In the genomic region with DNA sequence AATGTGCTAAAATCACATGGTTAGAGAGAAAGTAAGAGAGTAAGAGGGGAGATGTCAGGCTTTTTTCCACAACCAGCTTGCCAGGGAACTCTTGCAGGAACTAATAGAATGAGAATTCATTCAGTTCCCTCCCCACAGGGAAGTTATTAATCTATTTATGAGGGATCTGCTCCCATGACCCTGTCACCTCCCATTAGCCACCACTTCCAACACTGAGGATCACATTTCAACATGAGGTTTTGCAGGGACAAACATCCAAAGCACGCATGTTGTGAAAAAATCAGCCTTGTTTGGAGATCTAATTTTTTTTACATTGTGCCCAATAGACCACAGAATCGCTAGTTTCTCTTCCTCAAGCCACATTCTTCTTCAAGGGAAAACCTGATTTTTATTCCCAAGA, we compare ENCODE assay signal across 28 cellular contexts.
DNase-seq lines count a peak whose midpoint lies in the region; ATAC-seq and TF ChIP-seq lines count a peak whose summit lies in the region.
"Had no signal": no experiment of that assay in that cellular context is flagged by ENCODE, and none has a peak within 500 bp of the region (broad histone marks: within the 10 kb centered on the region; RNA-seq: fewer than 3 reads in every experiment).

No MANE protein-coding gene starts in this region.

- peak overlapping the region; percentile 39 for H3K4me3 Mint-ChIP-seq in glutamatergic neuron (ENCODE audit: unreplicated experiment)
- H3K4me3 Mint-ChIP-seq: activated naive CD8-positive, alpha-beta T cell treated with anti-CD3 and anti-CD28 coated beads, Interleukin-2, amount 50 U/mL, for 24 hours; activated T-cell treated with anti-CD3 and anti-CD28 coated beads, Interleukin-2, amount 50 U/mL, for 72 hours; CD4-positive, alpha-beta memory T cell; dendritic cell treated with granulocyte-macrophage colony-stimulating factor and Interleukin-4, amounts not matched to agents 40 ng/mL and 50 ng/mL, for 4 days; naive thymus-derived CD4-positive, alpha-beta T cell; T-helper 1 cell treated with Interleukin-12 subunit alpha and Interleukin-12 subunit beta and Interleukin-4 antibody, amounts not matched to agents 30 μg/mL and 1 μg/mL, for 36 hours had no signal

- no peaks in the 10 kb centered on the region for H3K27me3 Mint-ChIP-seq in glutamatergic neuron (ENCODE audit: unreplicated experiment)
- H3K27me3 Mint-ChIP-seq: activated naive CD8-positive, alpha-beta T cell treated with anti-CD3 and anti-CD28 coated beads, Interleukin-2, amount 50 U/mL, for 24 hours; CD4-positive, alpha-beta memory T cell; dendritic cell treated with granulocyte-macrophage colony-stimulating factor and Interleukin-4, amounts not matched to agents 40 ng/mL and 50 ng/mL, for 4 days; naive thymus-derived CD4-positive, alpha-beta T cell had no signal

- H3K27ac Mint-ChIP-seq in glutamatergic neuron (ENCODE audit: unreplicated experiment) = peak overlapping the region; percentile 15
- H3K27ac Mint-ChIP-seq: activated naive CD8-positive, alpha-beta T cell treated with anti-CD3 and anti-CD28 coated beads, Interleukin-2, amount 50 U/mL, for 24 hours; activated T-cell treated with anti-CD3 and anti-CD28 coated beads, Interleukin-2, amount 50 U/mL, for 72 hours; CD4-positive, alpha-beta memory T cell; dendritic cell treated with granulocyte-macrophage colony-stimulating factor and Interleukin-4, amounts not matched to agents 40 ng/mL and 50 ng/mL, for 4 days; T-helper 1 cell treated with Interleukin-12 subunit alpha and Interleukin-12 subunit beta and Interleukin-4 antibody, amounts not matched to agents 30 μg/mL and 1 μg/mL, for 36 hours had no signal

- peak; percentile 25 for DNase-seq in GM04503 (ENCODE audit: low read depth)
- peak; percentile 53 for DNase-seq in M059J (ENCODE audit: low read depth)
- no peak for DNase-seq in glutamatergic neuron
- no peak for DNase-seq in RKO (ENCODE audit: low spot score)
- no peak for DNase-seq in substantia nigra (lab: John Stamatoyannopoulos, UW)
- DNase-seq: activated CD4-positive, alpha-beta T cell treated with anti-CD3 and anti-CD28 coated beads, Interleukin-2, amount 50 U/mL, for 48 hours; activated naive CD8-positive, alpha-beta T cell treated with anti-CD3 and anti-CD28 coated beads, Interleukin-2, amount 50 U/mL, for 24 hours; activated T-cell treated with anti-CD3 and anti-CD28 coated beads, Interleukin-2, amount 50 U/mL, for 72 hours; CD4-positive, alpha-beta memory T cell; central memory CD4-positive, alpha-beta T cell; Karpas-422; lower lobe of right lung; naive thymus-derived CD4-positive, alpha-beta T cell; NCI-H1436 treated with DMSO at 0.1 percent for 48 hours; NCI-H345; NCI-H69; occipital lobe; PC-3; SK-N-SH; stimulated activated CD4-positive, alpha-beta T cell treated with anti-CD3 and anti-CD28 coated beads, Interleukin-4, amount 100 ng/mL, for 24 hours had no signal

- peaks cover 9% of the 10 kb centered on the region for H3K4me1 Mint-ChIP-seq in glutamatergic neuron (ENCODE audit: low read depth, unreplicated experiment)
- H3K4me1 Mint-ChIP-seq: activated naive CD8-positive, alpha-beta T cell treated with anti-CD3 and anti-CD28 coated beads, Interleukin-2, amount 50 U/mL, for 24 hours; CD4-positive, alpha-beta memory T cell; naive thymus-derived CD4-positive, alpha-beta T cell had no signal

- H3K9me3 Mint-ChIP-seq in glutamatergic neuron (ENCODE audit: unreplicated experiment) = peaks cover 2% of the 10 kb centered on the region

- no peaks in the 10 kb centered on the region for H3K36me3 Mint-ChIP-seq in glutamatergic neuron (ENCODE audit: unreplicated experiment)
- H3K36me3 Mint-ChIP-seq: CD4-positive, alpha-beta memory T cell; naive thymus-derived CD4-positive, alpha-beta T cell had no signal

- ATAC-seq in HG03442 (IDR thresholded peaks at IDR 0.05; ENCODE audit: unreplicated experiment) (no peak), HG02610 (IDR thresholded peaks at IDR 0.05; ENCODE audit: unreplicated experiment) (no peak)
- ATAC-seq: activated naive CD8-positive, alpha-beta T cell treated with anti-CD3 and anti-CD28 coated beads, Interleukin-2, amount 50 U/mL, for 24 hours; activated T-cell treated with anti-CD3 and anti-CD28 coated beads, Interleukin-2, amount 50 U/mL, for 72 hours; esophagus mucosa; lower lobe of right lung; naive thymus-derived CD4-positive, alpha-beta T cell; PC-3; Right ventricle myocardium inferior had no signal

- TF ChIP-seq CTCF in glutamatergic neuron (IDR thresholded peaks at IDR 0.05; ENCODE audit: partially characterized antibody, unreplicated experiment) = no peak

- H3K27ac ChIP-seq in substantia nigra (ENCODE audit: low read depth, low read length, poor library complexity, severe bottlenecking) = no peak overlapping the region
- H3K27ac ChIP-seq: lower lobe of right lung, prostate gland, tibial nerve had no signal

Comparison
In these comparisons a context has a peak if more than half of its experiments do, and no peak if none do; other contexts are left out.
1. DNase-seq: peak in GM04503 (single experiment) and M059J (single experiment); none in glutamatergic neuron (single experiment), RKO (single experiment) and substantia nigra (0 of 49).